In the genomic region with DNA sequence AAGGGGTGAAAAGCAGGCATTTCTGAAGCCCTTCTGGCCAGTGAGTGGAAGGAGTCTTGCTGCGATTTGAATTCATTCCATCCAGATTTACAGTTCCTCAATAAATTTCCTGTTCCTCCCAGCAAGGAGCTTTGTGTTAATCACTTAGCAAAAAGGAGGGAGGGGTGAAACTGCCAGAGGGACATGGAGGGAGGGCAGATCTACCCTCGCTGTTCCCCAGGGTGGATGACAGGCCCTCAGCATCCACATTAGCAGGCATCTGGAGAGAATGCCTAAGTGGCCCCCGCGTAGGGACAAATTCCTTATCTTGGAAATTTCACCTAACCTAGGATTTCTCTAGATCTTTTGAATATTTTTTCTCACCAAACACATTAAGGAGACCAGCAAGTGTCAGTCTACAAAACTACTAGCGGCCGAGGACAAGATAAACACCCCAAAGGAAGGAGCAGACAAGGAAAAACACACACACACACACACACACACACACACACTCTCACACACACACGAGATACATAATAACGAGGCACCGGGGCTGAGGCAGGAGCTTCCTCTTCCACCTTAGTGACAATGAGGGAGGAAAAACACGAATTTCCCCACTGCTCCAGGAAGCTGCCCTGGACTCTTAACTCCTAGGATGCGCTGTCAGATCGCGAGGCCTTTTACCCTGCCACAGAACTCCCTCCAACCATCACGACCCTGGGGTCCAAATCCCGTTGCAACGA, we compare ENCODE assay signal across 8 cellular contexts. TPM values are rescaled to one million over a fixed set of nuclear protein-coding genes. Genes with fewer than 3 reads are reported as not detected.
A peak's percentile ranks its signal among the peaks of the same experiment; 100 is the strongest.
DNase-seq lines count a peak whose midpoint lies in the region; ATAC-seq and TF ChIP-seq lines count a peak whose summit lies in the region.

No MANE protein-coding gene starts in this region.

- H3K4me3 ChIP-seq in DOHH2 (ENCODE audit: low read length) (peak overlapping the region; percentile 88), testis (peak overlapping the region; percentile 84 to 99)

- peak overlapping the region; percentile 97 to 99 (median 99) for H3K4me3 Mint-ChIP-seq in brain

- H3K4me1 ChIP-seq in DOHH2 (ENCODE audit: control insufficient read depth, low read length): peaks cover 19% of the 10 kb centered on the region
- peaks cover 15% of the 10 kb centered on the region for H3K4me1 ChIP-seq in testis

- intact Hi-C loops in testis (cut with DNase I; ENCODE audit: low total_unique reads): no loop called here

- no peak for ATAC-seq in HG02970 (IDR thresholded peaks at IDR 0.05; ENCODE audit: low FRiP score, unreplicated experiment)
- ATAC-seq in GM19395 (IDR thresholded peaks at IDR 0.05; ENCODE audit: unreplicated experiment): no peak

- peaks cover 15% of the 10 kb centered on the region for H3F3A ChIP-seq in DOHH2 (ENCODE audit: control insufficient read depth, insufficient read depth)

- H3K9me2 ChIP-seq in DOHH2 (replicated peaks; ENCODE audit: control insufficient read depth, low read length): no peaks in the 10 kb centered on the region

- TF ChIP-seq CTCF in DOHH2 (IDR thresholded peaks at IDR 0.05; ENCODE audit: low read depth, low read length, poor library complexity, severe bottlenecking) (no peak), brain (conservative IDR thresholded peaks at IDR 0.05) (no peak), testis (IDR thresholded peaks at IDR 0.05) (no peak)

- H3K27ac Mint-ChIP-seq in brain: peak overlapping the region; percentile 89 to 97 (median 97)

- no peaks in the 10 kb centered on the region for H3K9me3 Mint-ChIP-seq in brain

- peaks cover 31% of the 10 kb centered on the region for H3K79me2 ChIP-seq in DOHH2 (ENCODE audit: control insufficient read depth, low read length)

- peaks cover 17% of the 10 kb centered on the region for H3K27me3 Mint-ChIP-seq in brain

- no peak for TF ChIP-seq POLR2A in testis (IDR thresholded peaks at IDR 0.05)

- H3K27me3 ChIP-seq in DOHH2 (ENCODE audit: control insufficient read depth, low read length) (no peaks in the 10 kb centered on the region), testis (no peaks in the 10 kb centered on the region)

- peaks cover 43% of the 10 kb centered on the region for H3K36me3 Mint-ChIP-seq in brain

- H3K4me1 Mint-ChIP-seq in brain: peaks cover 49% of the 10 kb centered on the region

- peaks cover 12% of the 10 kb centered on the region; the same call in 1 of the 2 replicates for H4K20me1 ChIP-seq in DOHH2 (ENCODE audit: control insufficient read depth, insufficient read depth, low read depth, low read length)

- 2 to 3% methylated on average over 16 of the region's 16 CpGs for WGBS in testis, 2 donors

- H3K36me3 ChIP-seq in DOHH2 (ENCODE audit: control insufficient read depth, low read length) (peaks cover 49% of the 10 kb centered on the region), testis (ENCODE audit: low read depth, missing control alignments) (no peaks in the 10 kb centered on the region)

- DNase-seq in NCI-H146 (lab: John Stamatoyannopoulos, UW): peak; percentile 36
- peak; percentile 45 for DNase-seq in left kidney (ENCODE audit: low read depth, low spot score)
- DNase-seq in testis: peak; percentile 39
- DNase-seq in SW 1271 (lab: John Stamatoyannopoulos, UW): no peak

- H3K9me3 ChIP-seq in DOHH2 (ENCODE audit: control insufficient read depth, insufficient read depth, low read length): no peaks in the 10 kb centered on the region
- H3K9me3 ChIP-seq in testis: no peaks in the 10 kb centered on the region

- H3K4me2 ChIP-seq in DOHH2 (ENCODE audit: low read length): peak overlapping the region; percentile 84

- H3K27ac ChIP-seq in DOHH2 (ENCODE audit: low read depth, low read length) (peak overlapping the region; percentile 50), testis (peak overlapping the region; percentile 98 to 99)

RNA-seq across cellular contexts. Expression of a gene that starts 1.0 kb away (rescaled TPM):
- 4.5 TPM for polyA plus RNA-seq in brain (ENCODE audit: insufficient read depth, low read depth, low replicate concordance)
- 10 to 100 TPM; 28.0 to 29.1 TPM for total RNA-seq in testis
- 22.2 TPM for polyA plus RNA-seq in testis (ENCODE audit: insufficient read depth, low read depth, low replicate concordance)

RNA-seq across cellular contexts. Expression of a gene that starts 37.6 kb away (rescaled TPM):
- polyA plus RNA-seq in brain (ENCODE audit: insufficient read depth, low read depth, low replicate concordance) (not detected), testis (ENCODE audit: insufficient read depth, low read depth, low replicate concordance) (not detected)
- under 1 TPM in 1 of 2 donors, not detected in 1; 0.16 TPM for total RNA-seq in testis

Comparison
In these comparisons a context has a peak if more than half of its experiments do, and no peak if none do; other contexts are left out.
1. DNase-seq: peak in NCI-H146 (single experiment), left kidney (single experiment) and testis (single experiment); none in SW 1271 (0 of 2).